ENCODE assay signal across 10 cellular contexts in genomic region chr5:778971-779370, GRCh38. TPM values are rescaled to one million over a fixed set of nuclear protein-coding genes. Genes with fewer than 3 reads are reported as not detected.
DNase-seq lines count a peak whose midpoint lies in the region; ATAC-seq, FAIRE-seq and TF ChIP-seq lines count a peak whose summit lies in the region.
"Not testable (repeated sequence)": the region's sequence is repeated elsewhere in the genome, so short reads cannot be mapped to it uniquely, and the experiment has no call there.
"Had no signal": no experiment of that assay in that cellular context is flagged by ENCODE, and none has a peak within 500 bp of the region (broad histone marks: within the 10 kb centered on the region; RNA-seq: fewer than 3 reads in every experiment).

No MANE protein-coding gene starts in this region.

- not testable (repeated sequence) for H3K9me3 ChIP-seq in kidney (ENCODE audit: control insufficient read depth in 1 of 2, low read length in 2 of 2)

- H3K27ac ChIP-seq in kidney (ENCODE audit: low read depth in 2 of 2, low read length in 2 of 2): not testable (repeated sequence)

- not testable (repeated sequence) for H3K27me3 ChIP-seq in bronchial epithelial cell (ENCODE audit: control insufficient read depth, insufficient read depth, low read length)

- not testable (repeated sequence) for DNase-seq in bronchial epithelial cell (ENCODE audit: low read depth)
- DNase-seq in Right ventricle myocardium inferior (ENCODE audit: missing footprints) (peak; percentile 41), kidney (peak; percentile 49), posterior vena cava (ENCODE audit: low spot score) (peak; percentile 75), ureter (ENCODE audit: low spot score) (peak; percentile 37)

- peak; percentile 60 for FAIRE-seq in bronchial epithelial cell (lab: Jason Lieb, UNC)
- not testable (repeated sequence) for FAIRE-seq in kidney (lab: Jason Lieb, UNC)

- not testable (repeated sequence) for ATAC-seq in Right ventricle myocardium inferior

- H3K4me1 ChIP-seq in kidney (ENCODE audit: control insufficient read depth in 1 of 2, insufficient read depth in 1 of 2, low read depth in 1 of 2, low read length in 2 of 2): not testable (repeated sequence)

- not testable (repeated sequence) for H3K36me3 ChIP-seq in bronchial epithelial cell (ENCODE audit: control insufficient read depth, insufficient read depth, low read length); kidney (ENCODE audit: control insufficient read depth in 1 of 2, insufficient read depth in 2 of 2, low read length in 2 of 2)

- not testable (repeated sequence) for TF ChIP-seq CTCF in bronchial epithelial cell (IDR thresholded peaks at IDR 0.05; ENCODE audit: insufficient read depth, low read length, severe bottlenecking); kidney (IDR thresholded peaks at IDR 0.05; ENCODE audit: borderline replicate concordance, extremely low read depth, insufficient read depth)

- H3K9ac ChIP-seq in kidney (ENCODE audit: low read length in 2 of 2): not testable (repeated sequence)

- H3K4me3 ChIP-seq in bronchial epithelial cell (ENCODE audit: low read depth, low read length); kidney (ENCODE audit: low read length in 2 of 2): not testable (repeated sequence)

- intact Hi-C loops in Right ventricle myocardium inferior (cut with DNase I); posterior vena cava (cut with DNase I): not testable (repeated sequence)
- intact Hi-C loops in kidney (cut with DNase I): loop anchor here (10.0 kb wide), 1 partner anchor 94 kb away; no protein-coding TSS in a partner anchor

RNA-seq across cellular contexts. Expression of gene ZDHHC11B, which starts 5.6 kb away (rescaled TPM):
- under 0.01 and 0.51 TPM in 2 replicates for total RNA-seq in bronchial epithelial cell
- total RNA-seq in Right ventricle myocardium inferior: 14.7 TPM
- total RNA-seq in kidney: 5.4 TPM
- 4.4 TPM for polyA plus RNA-seq in kidney (ENCODE audit: insufficient read depth, low read depth, low replicate concordance)
- total RNA-seq in posterior vena cava: 10 to 100 TPM in 1 of 2 donors, 1 to 10 TPM in 1; 9.1 to 14.9 TPM
- total RNA-seq in ureter: 15.6 TPM
- total RNA-seq: GM12878 had no signal
- polyA plus RNA-seq: AG04450; CD14-positive monocyte; CD4-positive, CD25-positive, alpha-beta regulatory T cell; CD8-positive, alpha-beta memory T cell had no signal
